ENCODE assay signal across 12 cellular contexts in genomic region chr5:17113174-17113941, GRCh38.
DNase-seq lines count a peak whose midpoint lies in the region; ATAC-seq and TF ChIP-seq lines count a peak whose summit lies in the region.
"Had no signal": no experiment of that assay in that cellular context is flagged by ENCODE, and none has a peak within 500 bp of the region (broad histone marks: within the 10 kb centered on the region; RNA-seq: fewer than 3 reads in every experiment).

No MANE protein-coding gene starts in this region.

- TF ChIP-seq CTCF in upper lobe of right lung (IDR thresholded peaks at IDR 0.05) (no peak), gastrocnemius medialis (IDR thresholded peaks at IDR 0.05 in 4 of 5, conservative IDR thresholded peaks at IDR 0.05 in 1 of 5) (no peak)

- DNase-seq in GM04503 (ENCODE audit: low read depth): peak; percentile 71
- peak; percentile 66 for DNase-seq in amniotic epithelial cell (ENCODE audit: low read depth)
- DNase-seq in islet precursor cell: peak; percentile 67
- DNase-seq in upper lobe of right lung: no peak
- DNase-seq in mucosa of gallbladder (ENCODE audit: low spot score): no peak
- no peak for DNase-seq in gastrocnemius medialis
- DNase-seq: activated naive CD4-positive, alpha-beta T cell treated with Interleukin-2 at 50 U/mL for 16 hours; kidney; NCI-H510A treated with DMSO at 0.1 percent for 48 hours; spleen had no signal

- peak overlapping the region; percentile 21 for H3K27ac ChIP-seq in upper lobe of right lung
- no peak overlapping the region for H3K27ac ChIP-seq in gastrocnemius medialis
- H3K27ac ChIP-seq: spleen had no signal

- no peaks in the 10 kb centered on the region for H3K27me3 ChIP-seq in upper lobe of right lung
- no peaks in the 10 kb centered on the region for H3K27me3 ChIP-seq in gastrocnemius medialis
- H3K27me3 ChIP-seq: spleen had no signal

- no peak overlapping the region for H3K4me3 ChIP-seq in upper lobe of right lung
- no peak overlapping the region for H3K4me3 ChIP-seq in gastrocnemius medialis
- H3K4me3 ChIP-seq: spleen had no signal

- no peaks in the 10 kb centered on the region for H3K36me3 ChIP-seq in upper lobe of right lung
- no peaks in the 10 kb centered on the region for H3K36me3 ChIP-seq in gastrocnemius medialis
- H3K36me3 ChIP-seq: spleen had no signal

- no peaks in the 10 kb centered on the region for H3K9me3 ChIP-seq in upper lobe of right lung
- H3K9me3 ChIP-seq in gastrocnemius medialis: no peaks in the 10 kb centered on the region
- H3K9me3 ChIP-seq: spleen had no signal

- in situ Hi-C loops in gastrocnemius medialis (cut with MboI; ENCODE audit: low sequenced_read_pairs in 4 of 4): no loop called here

- intact Hi-C loops in upper lobe of right lung (cut with DNase I): no loop called here
- intact Hi-C loops in gastrocnemius medialis (cut with DNase I; ENCODE audit: low total_unique reads): no loop called here

- no peak for TF ChIP-seq POLR2A in gastrocnemius medialis (IDR thresholded peaks at IDR 0.05)

- H3K4me1 ChIP-seq in upper lobe of right lung (peaks cover 2% of the 10 kb centered on the region), gastrocnemius medialis (no peaks in the 10 kb centered on the region)

- ATAC-seq in upper lobe of right lung: no peak
- no peak for ATAC-seq in HG03280 (IDR thresholded peaks at IDR 0.05; ENCODE audit: unreplicated experiment)
- no peak for ATAC-seq in gastrocnemius medialis
- ATAC-seq: natural killer cell treated with Interleukin-12 subunit alpha and Interleukin-12 subunit beta and Interleukin-15 and Interleukin-18, amount 100 ng/mL, for 72 hours had no signal

Comparison
In these comparisons a context has a peak if more than half of its experiments do, and no peak if none do; other contexts are left out.
1. DNase-seq: peak in GM04503 (single experiment), amniotic epithelial cell (single experiment) and islet precursor cell (single experiment); none in upper lobe of right lung (single experiment), mucosa of gallbladder (single experiment) and gastrocnemius medialis (0 of 2).